Comparison of ENCODE assay signal across 13 cellular contexts in the genomic region with DNA sequence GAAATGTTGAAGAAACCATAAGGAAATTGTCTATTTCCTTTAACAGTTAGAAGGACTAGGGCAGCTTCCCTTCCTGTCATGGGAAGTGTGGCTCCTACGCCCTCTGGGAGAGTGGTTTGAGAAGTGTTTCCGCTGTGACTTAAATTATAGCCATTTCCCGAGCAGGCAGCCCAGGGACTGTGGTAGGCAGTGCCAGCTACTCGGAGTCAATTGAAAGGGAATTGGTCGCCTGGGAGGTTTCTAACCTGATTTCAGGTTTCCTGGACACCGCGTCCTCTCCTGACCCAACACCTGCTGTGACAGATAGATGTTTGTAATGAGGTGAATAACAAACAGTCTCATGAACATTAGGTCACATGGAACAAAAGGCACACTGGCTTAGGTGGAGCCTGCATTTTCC.
DNase-seq lines count a peak whose midpoint lies in the region; ATAC-seq and TF ChIP-seq lines count a peak whose summit lies in the region.
"Had no signal": no experiment of that assay in that cellular context is flagged by ENCODE, and none has a peak within 500 bp of the region (broad histone marks: within the 10 kb centered on the region; RNA-seq: fewer than 3 reads in every experiment).

No MANE protein-coding gene starts in this region.

- H4K20me1 ChIP-seq in neural progenitor cell (ENCODE audit: low read depth) = no peaks in the 10 kb centered on the region

- H3K36me3 ChIP-seq in upper lobe of right lung = no peaks in the 10 kb centered on the region
- H3K36me3 ChIP-seq in neural progenitor cell = no peaks in the 10 kb centered on the region

- peak; percentile 12 for DNase-seq in NCI-H1092 treated with DMSO at 0.1 percent for 48 hours (lab: John Stamatoyannopoulos, UW)
- DNase-seq in NCI-H1092 (lab: John Stamatoyannopoulos, UW) = no peak
- peak; percentile 31 for DNase-seq in iPS-NIHi7 (ENCODE audit: extremely low spot score)
- no peak for DNase-seq in upper lobe of right lung
- DNase-seq in T-helper 2 cell treated with Interferon-gamma antibody and Interleukin-4, amounts not matched to agents 5 μg/mL and 100 μg/mL, for 36 hours (ENCODE audit: low spot score) = no peak
- no peak for DNase-seq in neural progenitor cell (ENCODE audit: low spot score)
- DNase-seq in germinal center (ENCODE audit: low spot score) = no peak
- DNase-seq: activated naive CD4-positive, alpha-beta T cell treated with anti-CD3 and anti-CD28 coated beads, Interleukin-2, amount 50 U/mL, for 16 hours; glutamatergic neuron; psoas muscle; stimulated activated CD4-positive, alpha-beta T cell treated with anti-CD3 and anti-CD28 coated beads, Interleukin-4, amount 100 ng/mL, for 4 hours had no signal

- no peak overlapping the region for H3K27ac Mint-ChIP-seq in T-helper 2 cell treated with Interferon-gamma antibody and Interleukin-4, amounts not matched to agents 5 μg/mL and 100 μg/mL, for 36 hours
- no peak overlapping the region for H3K27ac Mint-ChIP-seq in neural progenitor cell
- H3K27ac Mint-ChIP-seq: dendritic cell treated with granulocyte-macrophage colony-stimulating factor and Interleukin-4, amounts not matched to agents 40 ng/mL and 50 ng/mL, for 4 days had no signal

- no peak for TF ChIP-seq CTCF in VCaP (conservative IDR thresholded peaks at IDR 0.05)
- no peak for TF ChIP-seq CTCF in upper lobe of right lung (IDR thresholded peaks at IDR 0.05)
- TF ChIP-seq CTCF in neural progenitor cell (IDR thresholded peaks at IDR 0.05) = no peak

- no peak overlapping the region for H3K4me2 ChIP-seq in neural progenitor cell

- no peaks in the 10 kb centered on the region for H3K27me3 Mint-ChIP-seq in T-helper 2 cell treated with Interferon-gamma antibody and Interleukin-4, amounts not matched to agents 5 μg/mL and 100 μg/mL, for 36 hours (ENCODE audit: low read depth)
- H3K27me3 Mint-ChIP-seq in neural progenitor cell (ENCODE audit: insufficient read depth, low read depth) = peaks cover 5% of the 10 kb centered on the region
- H3K27me3 Mint-ChIP-seq: dendritic cell treated with granulocyte-macrophage colony-stimulating factor and Interleukin-4, amounts not matched to agents 40 ng/mL and 50 ng/mL, for 4 days had no signal

- no peaks in the 10 kb centered on the region for H3K79me2 ChIP-seq in neural progenitor cell (ENCODE audit: low read depth)

- intact Hi-C loops in upper lobe of right lung (cut with DNase I) = no loop called here

- H3K9me3 ChIP-seq in upper lobe of right lung = no peaks in the 10 kb centered on the region
- no peaks in the 10 kb centered on the region for H3K9me3 ChIP-seq in neural progenitor cell (ENCODE audit: low read depth)
- H3K9me3 ChIP-seq: psoas muscle had no signal

- H3K27me3 ChIP-seq in upper lobe of right lung (no peaks in the 10 kb centered on the region), neural progenitor cell (no peaks in the 10 kb centered on the region)

- H3K4me3 ChIP-seq in upper lobe of right lung (no peak overlapping the region), neural progenitor cell (no peak overlapping the region)
- H3K4me3 ChIP-seq: psoas muscle had no signal

- no peak overlapping the region for H3K4me3 Mint-ChIP-seq in T-helper 2 cell treated with Interferon-gamma antibody and Interleukin-4, amounts not matched to agents 5 μg/mL and 100 μg/mL, for 36 hours
- no peak overlapping the region for H3K4me3 Mint-ChIP-seq in neural progenitor cell
- H3K4me3 Mint-ChIP-seq: dendritic cell treated with granulocyte-macrophage colony-stimulating factor and Interleukin-4, amounts not matched to agents 40 ng/mL and 50 ng/mL, for 4 days had no signal

- no peaks in the 10 kb centered on the region for H3K36me3 Mint-ChIP-seq in T-helper 2 cell treated with Interferon-gamma antibody and Interleukin-4, amounts not matched to agents 5 μg/mL and 100 μg/mL, for 36 hours (ENCODE audit: low read depth)
- peaks cover 2% of the 10 kb centered on the region for H3K36me3 Mint-ChIP-seq in neural progenitor cell

- H3K4me1 ChIP-seq in upper lobe of right lung (no peaks in the 10 kb centered on the region), neural progenitor cell (peaks cover 8% of the 10 kb centered on the region)

- no peak overlapping the region for H2AFZ ChIP-seq in neural progenitor cell (replicated peaks)

- no peak overlapping the region for H3K9ac ChIP-seq in neural progenitor cell

- peak overlapping the region; percentile 85; the same call in 1 of the 2 replicates for H3K27ac ChIP-seq in VCaP
- H3K27ac ChIP-seq in upper lobe of right lung = peak overlapping the region; percentile 37
- no peak overlapping the region for H3K27ac ChIP-seq in neural progenitor cell
- H3K27ac ChIP-seq: psoas muscle had no signal

- H3K9me3 Mint-ChIP-seq in T-helper 2 cell treated with Interferon-gamma antibody and Interleukin-4, amounts not matched to agents 5 μg/mL and 100 μg/mL, for 36 hours = no peaks in the 10 kb centered on the region
- H3K9me3 Mint-ChIP-seq in neural progenitor cell = no peaks in the 10 kb centered on the region
- H3K9me3 Mint-ChIP-seq: dendritic cell treated with granulocyte-macrophage colony-stimulating factor and Interleukin-4, amounts not matched to agents 40 ng/mL and 50 ng/mL, for 4 days had no signal

- peak; percentile 71 for ATAC-seq in upper lobe of right lung
- ATAC-seq: psoas muscle had no signal

- H3F3A ChIP-seq in neural progenitor cell (ENCODE audit: low read depth) = no peaks in the 10 kb centered on the region

- no peaks in the 10 kb centered on the region for H3K4me1 Mint-ChIP-seq in T-helper 2 cell treated with Interferon-gamma antibody and Interleukin-4, amounts not matched to agents 5 μg/mL and 100 μg/mL, for 36 hours (ENCODE audit: low read depth)
- peaks cover 16% of the 10 kb centered on the region for H3K4me1 Mint-ChIP-seq in neural progenitor cell

Comparison
In these comparisons a context has a peak if more than half of its experiments do, and no peak if none do; other contexts are left out.
1. DNase-seq: peak in NCI-H1092 treated with DMSO at 0.1 percent for 48 hours (single experiment) and iPS-NIHi7 (single experiment); none in NCI-H1092 (single experiment), upper lobe of right lung (single experiment), T-helper 2 cell treated with Interferon-gamma antibody and Interleukin-4, amounts not matched to agents 5 μg/mL and 100 μg/mL, for 36 hours (single experiment), neural progenitor cell (single experiment) and germinal center (single experiment).